Comparison of ENCODE assay signal across 8 cellular contexts in the genomic region with DNA sequence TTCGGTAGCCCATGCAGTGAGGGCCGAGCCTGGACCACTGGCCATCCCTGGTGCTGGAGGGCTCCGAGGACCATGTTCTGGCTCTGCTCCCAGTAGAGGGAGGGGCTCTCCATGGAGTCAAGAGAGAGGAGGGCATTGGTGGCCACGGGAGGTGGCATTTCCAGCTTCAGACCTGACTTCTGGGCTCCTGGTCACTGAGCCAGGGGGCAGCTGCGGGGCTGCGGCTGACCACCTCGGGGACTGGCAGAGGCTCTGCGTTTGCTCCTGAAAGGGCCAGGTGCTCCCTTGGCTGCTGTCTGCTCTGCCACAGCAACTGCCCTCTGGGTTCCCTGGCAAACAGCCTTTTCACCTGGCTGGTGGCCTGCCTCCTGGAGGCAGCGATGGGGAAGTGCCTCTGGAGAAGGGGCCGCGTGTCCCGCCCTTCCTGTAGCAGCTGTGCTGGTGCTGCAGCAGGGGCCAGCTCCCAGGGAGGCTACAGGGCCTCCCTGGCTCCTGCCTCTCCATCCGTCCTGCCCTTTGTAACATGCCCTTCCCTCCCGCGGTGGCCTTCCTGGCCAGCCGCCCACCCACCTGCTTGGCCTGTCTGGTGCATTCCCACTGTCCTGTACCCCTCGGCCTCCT.
DNase-seq lines count a peak whose midpoint lies in the region; ATAC-seq, FAIRE-seq and TF ChIP-seq lines count a peak whose summit lies in the region.

No MANE protein-coding gene starts in this region.

- H3K9me3 Mint-ChIP-seq in osteocyte (ENCODE audit: unreplicated experiment) = no peaks in the 10 kb centered on the region
- no peaks in the 10 kb centered on the region for H3K9me3 Mint-ChIP-seq in T-helper 2 cell treated with Interferon-gamma antibody and Interleukin-4, amounts not matched to agents 5 μg/mL and 100 μg/mL, for 36 hours

- no peaks in the 10 kb centered on the region for H3K4me1 ChIP-seq in mammary epithelial cell (ENCODE audit: insufficient read depth, low read length)
- H3K4me1 ChIP-seq in kidney (ENCODE audit: control insufficient read depth in 1 of 2, insufficient read depth in 1 of 2, low read depth in 1 of 2, low read length in 2 of 2) = no peaks in the 10 kb centered on the region

- ATAC-seq in GM21367 (IDR thresholded peaks at IDR 0.05; ENCODE audit: unreplicated experiment) = no peak

- dilution Hi-C loops in mammary epithelial cell (cut with HindIII; ENCODE audit: low sequenced_read_pairs) = no loop called here

- H3K4me3 Mint-ChIP-seq in osteocyte (ENCODE audit: unreplicated experiment) = no peak overlapping the region
- no peak overlapping the region for H3K4me3 Mint-ChIP-seq in T-helper 2 cell treated with Interferon-gamma antibody and Interleukin-4, amounts not matched to agents 5 μg/mL and 100 μg/mL, for 36 hours

- no peak overlapping the region for H3K27ac ChIP-seq in mammary epithelial cell (ENCODE audit: insufficient read depth, low read depth, low read length)
- H3K27ac ChIP-seq in kidney (ENCODE audit: low read depth in 2 of 2, low read length in 2 of 2) = no peak overlapping the region

- H3K9me3 ChIP-seq in mammary epithelial cell (replicated peaks; ENCODE audit: insufficient read depth, low read length) (no peaks in the 10 kb centered on the region), kidney (ENCODE audit: control insufficient read depth in 1 of 2, low read length in 2 of 2) (no peaks in the 10 kb centered on the region)

- CTCF ChIA-PET in mammary epithelial cell (lab: Charles Lee; ENCODE audit: low non-redundant PET) = no interaction called here

- H2AFZ ChIP-seq in mammary epithelial cell (ENCODE audit: low read depth, low read length) = no peak overlapping the region

- H3K27me3 Mint-ChIP-seq in osteocyte (ENCODE audit: unreplicated experiment) = peaks cover 28% of the 10 kb centered on the region
- H3K27me3 Mint-ChIP-seq in T-helper 2 cell treated with Interferon-gamma antibody and Interleukin-4, amounts not matched to agents 5 μg/mL and 100 μg/mL, for 36 hours (ENCODE audit: low read depth) = peaks cover 25% of the 10 kb centered on the region

- intact Hi-C loops in mammary epithelial cell (cut with micrococcal nuclease) (loop anchor here (5.0 kb wide), 1 partner anchor 350 kb away; no protein-coding TSS in a partner anchor), kidney (cut with DNase I) (no loop called here)

- H3K4me2 ChIP-seq in mammary epithelial cell (ENCODE audit: insufficient read depth, low read depth, low read length) = no peak overlapping the region

- WGBS in mammary epithelial cell (ENCODE audit: low coverage, missing lambda C conversion rate) = 58% methylated on average over 3 of the region's 17 CpGs

- no peaks in the 10 kb centered on the region for H4K20me1 ChIP-seq in mammary epithelial cell (ENCODE audit: insufficient read depth, low read length)

- FAIRE-seq in kidney (lab: Jason Lieb, UNC) = no peak

- no TSS peak for BruUV-seq in mammary epithelial cell (replicated peaks; lab: Mats Ljungman, UMichigan)

- no peaks in the 10 kb centered on the region for H3K36me3 Mint-ChIP-seq in osteocyte (ENCODE audit: unreplicated experiment)
- no peaks in the 10 kb centered on the region for H3K36me3 Mint-ChIP-seq in T-helper 2 cell treated with Interferon-gamma antibody and Interleukin-4, amounts not matched to agents 5 μg/mL and 100 μg/mL, for 36 hours (ENCODE audit: low read depth)

- in situ Hi-C loops in mammary epithelial cell (cut with MboI; ENCODE audit: low sequenced_read_pairs in 2 of 2) = no loop called here

- no peaks in the 10 kb centered on the region for H3K4me1 Mint-ChIP-seq in osteocyte (ENCODE audit: unreplicated experiment)
- H3K4me1 Mint-ChIP-seq in T-helper 2 cell treated with Interferon-gamma antibody and Interleukin-4, amounts not matched to agents 5 μg/mL and 100 μg/mL, for 36 hours (ENCODE audit: low read depth) = no peaks in the 10 kb centered on the region

- peaks cover 18% of the 10 kb centered on the region for H3K27me3 ChIP-seq in mammary epithelial cell (ENCODE audit: insufficient read depth, low read length)

- no peaks in the 10 kb centered on the region for H3K79me2 ChIP-seq in mammary epithelial cell (ENCODE audit: insufficient read depth, low read length)

- peak; percentile 42 for TF ChIP-seq CTCF in GM12865 (IDR thresholded peaks at IDR 0.05; ENCODE audit: insufficient read depth, low read depth, low read length, missing control alignments)
- TF ChIP-seq CTCF in mammary epithelial cell (conservative IDR thresholded peaks at IDR 0.05 in 1 of 2, IDR thresholded peaks at IDR 0.05 in 1 of 2; ENCODE audit: extremely low read depth in 1 of 2, insufficient read depth in 1 of 2, low read depth in 1 of 2, low read length in 2 of 2) = peak; percentile 27 to 42
- TF ChIP-seq CTCF in osteocyte (IDR thresholded peaks at IDR 0.05) = peak; percentile 36
- no peak for TF ChIP-seq CTCF in kidney (IDR thresholded peaks at IDR 0.05; ENCODE audit: borderline replicate concordance, extremely low read depth, insufficient read depth)

- H3K4me3 ChIP-seq in GM12865 (ENCODE audit: low read depth, low read length) (no peak overlapping the region), mammary epithelial cell (replicated peaks in 1 of 3; ENCODE audit: insufficient read depth in 1 of 3, low read depth in 2 of 3, low read length in 3 of 3) (no peak overlapping the region), kidney (ENCODE audit: low read length in 2 of 2) (no peak overlapping the region)

- H3K27ac Mint-ChIP-seq in osteocyte (ENCODE audit: unreplicated experiment) = no peak overlapping the region
- H3K27ac Mint-ChIP-seq in T-helper 2 cell treated with Interferon-gamma antibody and Interleukin-4, amounts not matched to agents 5 μg/mL and 100 μg/mL, for 36 hours = no peak overlapping the region

- no peak overlapping the region for H3K9ac ChIP-seq in mammary epithelial cell (ENCODE audit: insufficient read depth, low read length)
- H3K9ac ChIP-seq in kidney (ENCODE audit: low read length in 2 of 2) = no peak overlapping the region

- no peaks in the 10 kb centered on the region for H3K36me3 ChIP-seq in mammary epithelial cell (ENCODE audit: insufficient read depth, low read length)
- no peaks in the 10 kb centered on the region for H3K36me3 ChIP-seq in kidney (ENCODE audit: control insufficient read depth in 1 of 2, insufficient read depth in 2 of 2, low read length in 2 of 2)

- DNase-seq in GM12865 (ENCODE audit: low read depth) (peak; percentile 37), NCI-H2029 treated with DMSO at 0.1 percent for 48 hours (lab: John Stamatoyannopoulos, UW) (peak; percentile 62), mammary epithelial cell (peak; percentile 15), osteocyte (ENCODE audit: extremely low spot score, unreplicated experiment) (peak; percentile 80), pons (ENCODE audit: low spot score) (no peak), kidney (no peak)
- DNase-seq in T-helper 2 cell treated with Interferon-gamma antibody and Interleukin-4, amounts not matched to agents 5 μg/mL and 100 μg/mL, for 36 hours (ENCODE audit: low spot score) = no peak

Comparison
In these comparisons a context has a peak if more than half of its experiments do, and no peak if none do; other contexts are left out.
1. DNase-seq: peak in GM12865 (single experiment), NCI-H2029 treated with DMSO at 0.1 percent for 48 hours (single experiment), mammary epithelial cell (single experiment) and osteocyte (single experiment); none in T-helper 2 cell treated with Interferon-gamma antibody and Interleukin-4, amounts not matched to agents 5 μg/mL and 100 μg/mL, for 36 hours (single experiment), pons (single experiment) and kidney (single experiment).